In genomic region chr16:77236063-77236511, GRCh38 we compare ENCODE assay signal across 1 cellular context.
TF ChIP-seq lines count a peak whose summit lies in the region.

No MANE protein-coding gene starts in this region.

TF ChIP-seq in HepG2, 621 proteins besides CTCF, POLR2A, EP300 and RAD21 (continued from another document and continues in another):
- TF ChIP-seq CSRNP2 (CRISPR knock-in tag; conservative IDR thresholded peaks at IDR 0.05; ENCODE audit: low read depth) (no peak), HNF1A (IDR thresholded peaks at IDR 0.05; ENCODE audit: low read depth) (no peak), HNF1A (CRISPR knock-in tag; IDR thresholded peaks at IDR 0.05; ENCODE audit: borderline replicate concordance) (no peak), ZNF282 (IDR thresholded peaks at IDR 0.05; ENCODE audit: partially characterized antibody) (no peak), ZNF484 (CRISPR knock-in tag; IDR thresholded peaks at IDR 0.05; ENCODE audit: borderline replicate concordance, low read depth) (no peak), NKX3-1 (CRISPR knock-in tag; IDR thresholded peaks at IDR 0.05) (peak; percentile 49; the same call in 1 of the 2 replicates), REPIN1 (CRISPR knock-in tag; IDR thresholded peaks at IDR 0.05; ENCODE audit: borderline replicate concordance, low read depth) (peak; percentile 96; the same call in 1 of the 2 replicates), ISX (CRISPR knock-in tag; conservative IDR thresholded peaks at IDR 0.05) (no peak), PAWR (CRISPR knock-in tag; IDR thresholded peaks at IDR 0.05; ENCODE audit: borderline replicate concordance) (no peak), YEATS2 (CRISPR knock-in tag; IDR thresholded peaks at IDR 0.05; ENCODE audit: borderline replicate concordance) (peak; percentile 47; the same call in 1 of the 2 replicates), FOXJ3 (CRISPR knock-in tag; IDR thresholded peaks at IDR 0.05; ENCODE audit: borderline replicate concordance) (no peak), PCBP2 (optimal IDR thresholded peaks at IDR 0.05; ENCODE audit: low read depth, low read length, poor library complexity, severe bottlenecking) (no peak), ZFY (CRISPR knock-in tag; IDR thresholded peaks at IDR 0.05) (peak; percentile 37; the same call in 1 of the 2 replicates), SP5 (CRISPR knock-in tag; IDR thresholded peaks at IDR 0.05; ENCODE audit: borderline replicate concordance, low read depth) (no peak), ZNF556 (CRISPR knock-in tag; IDR thresholded peaks at IDR 0.05; ENCODE audit: borderline replicate concordance) (no peak), SMAD3 (CRISPR knock-in tag; IDR thresholded peaks at IDR 0.05) (peak; percentile 86; the same call in 1 of the 2 replicates), TOPORS (CRISPR knock-in tag; IDR thresholded peaks at IDR 0.05) (no peak), ZFP1 (CRISPR knock-in tag; IDR thresholded peaks at IDR 0.05) (0 out of 2 replicates have a peak, but pooled peaks have one; percentile 24), ZNF790 (CRISPR knock-in tag; IDR thresholded peaks at IDR 0.05; ENCODE audit: borderline replicate concordance) (no peak), SETDB1 (CRISPR knock-in tag; IDR thresholded peaks at IDR 0.05; ENCODE audit: borderline replicate concordance) (no peak), AGO1 (IDR thresholded peaks at IDR 0.05; ENCODE audit: low read depth, low read length, poor library complexity, severe bottlenecking) (peak; percentile 40), MAFF (IDR thresholded peaks at IDR 0.05; ENCODE audit: low read depth, low read length) (peak; percentile 20; the same call in 1 of the 2 replicates), RBM22 (optimal IDR thresholded peaks at IDR 0.05; ENCODE audit: low read length) (no peak), HOXD1 (CRISPR knock-in tag; IDR thresholded peaks at IDR 0.05) (no peak), ZNF589 (CRISPR knock-in tag; conservative IDR thresholded peaks at IDR 0.05) (no peak), NONO (IDR thresholded peaks at IDR 0.05) (no peak), NONO (CRISPR knock-in tag; conservative IDR thresholded peaks at IDR 0.05) (no peak), MED1 (CRISPR knock-in tag; IDR thresholded peaks at IDR 0.05) (peak; percentile 57; the same call in 1 of the 2 replicates), TEAD2 (CRISPR knock-in tag; IDR thresholded peaks at IDR 0.05) (no peak), TCF7 (IDR thresholded peaks at IDR 0.05; ENCODE audit: low read depth) (no peak), MTF1 (CRISPR knock-in tag; IDR thresholded peaks at IDR 0.05) (no peak), MXD3 (CRISPR knock-in tag; IDR thresholded peaks at IDR 0.05) (peak; percentile 33; the same call in 1 of the 2 replicates), CCDC6 (CRISPR knock-in tag; IDR thresholded peaks at IDR 0.05) (peak; percentile 92), ZNF20 (CRISPR knock-in tag; IDR thresholded peaks at IDR 0.05) (no peak), CREB3 (CRISPR knock-in tag; IDR thresholded peaks at IDR 0.05) (no peak), ZFX (CRISPR knock-in tag; IDR thresholded peaks at IDR 0.05; ENCODE audit: low read depth) (no peak), DPF2 (CRISPR knock-in tag; IDR thresholded peaks at IDR 0.05; ENCODE audit: borderline replicate concordance, low read depth) (no peak), ZNF660 (CRISPR knock-in tag; IDR thresholded peaks at IDR 0.05; ENCODE audit: borderline replicate concordance, low read depth) (no peak), ELF4 (CRISPR knock-in tag; IDR thresholded peaks at IDR 0.05; ENCODE audit: borderline replicate concordance) (no peak), IKZF1 (IDR thresholded peaks at IDR 0.05) (no peak), SRF (IDR thresholded peaks at IDR 0.05; ENCODE audit: low read depth, low read length) (no peak), ZNF567 (CRISPR knock-in tag; IDR thresholded peaks at IDR 0.05; ENCODE audit: borderline replicate concordance) (no peak), FOXM1 (CRISPR knock-in tag; IDR thresholded peaks at IDR 0.05) (no peak), GABPA (IDR thresholded peaks at IDR 0.05; ENCODE audit: low read depth, low read length) (no peak), GABPA (CRISPR knock-in tag; IDR thresholded peaks at IDR 0.05; ENCODE audit: low read depth) (no peak), ZNF850 (CRISPR knock-in tag; conservative IDR thresholded peaks at IDR 0.05) (0 out of 2 replicates have a peak, but pooled peaks have one; percentile 6), REXO4 (CRISPR knock-in tag; IDR thresholded peaks at IDR 0.05; ENCODE audit: borderline replicate concordance) (no peak), FOXC1 (CRISPR knock-in tag; IDR thresholded peaks at IDR 0.05; ENCODE audit: borderline replicate concordance) (peak; percentile 69; the same call in 1 of the 2 replicates), ZNF569 (CRISPR knock-in tag; IDR thresholded peaks at IDR 0.05; ENCODE audit: borderline replicate concordance) (no peak), ZNF530 (CRISPR knock-in tag; IDR thresholded peaks at IDR 0.05; ENCODE audit: low read depth) (no peak), ZNF296 (CRISPR knock-in tag; conservative IDR thresholded peaks at IDR 0.05) (no peak), ZFP36L2 (CRISPR knock-in tag; IDR thresholded peaks at IDR 0.05) (no peak), SP1 (IDR thresholded peaks at IDR 0.05) (no peak), SP1 (CRISPR knock-in tag; IDR thresholded peaks at IDR 0.05) (no peak), NR2F1 (CRISPR knock-in tag; IDR thresholded peaks at IDR 0.05) (no peak), NR2F2 (IDR thresholded peaks at IDR 0.05; ENCODE audit: borderline replicate concordance, low read depth) (no peak; the same call in 1 of the 2 replicates), ZNF17 (CRISPR knock-in tag; IDR thresholded peaks at IDR 0.05) (no peak), ZNF138 (CRISPR knock-in tag; IDR thresholded peaks at IDR 0.05; ENCODE audit: low read depth) (no peak), NFE2L1 (CRISPR knock-in tag; IDR thresholded peaks at IDR 0.05; ENCODE audit: borderline replicate concordance) (no peak), ZNF326 (CRISPR knock-in tag; IDR thresholded peaks at IDR 0.05; ENCODE audit: borderline replicate concordance) (no peak), ZSCAN31 (CRISPR knock-in tag; IDR thresholded peaks at IDR 0.05; ENCODE audit: low read depth) (peak; percentile 32; the same call in 1 of the 2 replicates)
- TF ChIP-seq, protein P1, sequence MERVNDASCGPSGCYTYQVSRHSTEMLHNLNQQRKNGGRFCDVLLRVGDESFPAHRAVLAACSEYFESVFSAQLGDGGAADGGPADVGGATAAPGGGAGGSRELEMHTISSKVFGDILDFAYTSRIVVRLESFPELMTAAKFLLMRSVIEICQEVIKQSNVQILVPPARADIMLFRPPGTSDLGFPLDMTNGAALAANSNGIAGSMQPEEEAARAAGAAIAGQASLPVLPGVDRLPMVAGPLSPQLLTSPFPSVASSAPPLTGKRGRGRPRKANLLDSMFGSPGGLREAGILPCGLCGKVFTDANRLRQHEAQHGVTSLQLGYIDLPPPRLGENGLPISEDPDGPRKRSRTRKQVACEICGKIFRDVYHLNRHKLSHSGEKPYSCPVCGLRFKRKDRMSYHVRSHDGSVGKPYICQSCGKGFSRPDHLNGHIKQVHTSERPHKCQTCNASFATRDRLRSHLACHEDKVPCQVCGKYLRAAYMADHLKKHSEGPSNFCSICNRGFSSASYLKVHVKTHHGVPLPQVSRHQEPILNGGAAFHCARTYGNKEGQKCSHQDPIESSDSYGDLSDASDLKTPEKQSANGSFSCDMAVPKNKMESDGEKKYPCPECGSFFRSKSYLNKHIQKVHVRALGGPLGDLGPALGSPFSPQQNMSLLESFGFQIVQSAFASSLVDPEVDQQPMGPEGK (CRISPR knock-in tag; IDR thresholded peaks at IDR 0.05): no peak
- TF ChIP-seq, protein P2, sequence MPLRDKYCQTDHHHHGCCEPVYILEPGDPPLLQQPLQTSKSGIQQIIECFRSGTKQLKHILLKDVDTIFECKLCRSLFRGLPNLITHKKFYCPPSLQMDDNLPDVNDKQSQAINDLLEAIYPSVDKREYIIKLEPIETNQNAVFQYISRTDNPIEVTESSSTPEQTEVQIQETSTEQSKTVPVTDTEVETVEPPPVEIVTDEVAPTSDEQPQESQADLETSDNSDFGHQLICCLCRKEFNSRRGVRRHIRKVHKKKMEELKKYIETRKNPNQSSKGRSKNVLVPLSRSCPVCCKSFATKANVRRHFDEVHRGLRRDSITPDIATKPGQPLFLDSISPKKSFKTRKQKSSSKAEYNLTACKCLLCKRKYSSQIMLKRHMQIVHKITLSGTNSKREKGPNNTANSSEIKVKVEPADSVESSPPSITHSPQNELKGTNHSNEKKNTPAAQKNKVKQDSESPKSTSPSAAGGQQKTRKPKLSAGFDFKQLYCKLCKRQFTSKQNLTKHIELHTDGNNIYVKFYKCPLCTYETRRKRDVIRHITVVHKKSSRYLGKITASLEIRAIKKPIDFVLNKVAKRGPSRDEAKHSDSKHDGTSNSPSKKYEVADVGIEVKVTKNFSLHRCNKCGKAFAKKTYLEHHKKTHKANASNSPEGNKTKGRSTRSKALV (CRISPR knock-in tag; IDR thresholded peaks at IDR 0.05): 0 out of 2 replicates have a peak, but pooled peaks have one; percentile 44
- TF ChIP-seq, protein P3, sequence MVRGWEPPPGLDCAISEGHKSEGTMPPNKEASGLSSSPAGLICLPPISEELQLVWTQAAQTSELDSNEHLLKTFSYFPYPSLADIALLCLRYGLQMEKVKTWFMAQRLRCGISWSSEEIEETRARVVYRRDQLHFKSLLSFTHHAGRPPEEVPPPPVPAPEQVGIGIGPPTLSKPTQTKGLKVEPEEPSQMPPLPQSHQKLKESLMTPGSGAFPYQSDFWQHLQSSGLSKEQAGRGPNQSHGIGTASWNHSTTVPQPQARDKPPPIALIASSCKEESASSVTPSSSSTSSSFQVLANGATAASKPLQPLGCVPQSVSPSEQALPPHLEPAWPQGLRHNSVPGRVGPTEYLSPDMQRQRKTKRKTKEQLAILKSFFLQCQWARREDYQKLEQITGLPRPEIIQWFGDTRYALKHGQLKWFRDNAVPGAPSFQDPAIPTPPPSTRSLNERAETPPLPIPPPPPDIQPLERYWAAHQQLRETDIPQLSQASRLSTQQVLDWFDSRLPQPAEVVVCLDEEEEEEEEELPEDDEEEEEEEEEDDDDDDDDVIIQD (CRISPR knock-in tag; IDR thresholded peaks at IDR 0.05; ENCODE audit: low read depth): peak; percentile 58; the same call in 1 of the 2 replicates
- TF ChIP-seq, protein P4, sequence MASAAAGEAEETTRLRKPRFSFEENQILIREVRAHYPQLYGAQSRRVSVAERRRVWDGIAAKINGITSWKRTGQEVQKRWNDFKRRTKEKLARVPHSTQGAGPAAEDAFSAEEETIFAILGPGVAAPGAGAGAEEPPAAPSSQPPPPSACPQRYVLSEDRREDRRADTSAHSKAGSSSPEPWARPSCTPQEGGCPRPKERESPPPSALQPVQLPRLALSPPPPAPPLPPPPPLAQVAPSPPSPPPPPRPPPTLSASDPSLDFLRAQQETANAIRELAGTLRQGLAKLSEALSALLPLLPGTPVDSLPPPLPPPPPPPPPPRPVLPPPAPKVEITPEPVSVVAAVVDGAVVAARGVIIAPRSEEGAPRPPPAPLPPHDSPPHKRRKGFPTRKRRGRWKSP (CRISPR knock-in tag; IDR thresholded peaks at IDR 0.05): no peak
